1 cellular context compared by ENCODE assay signal in the genomic region with DNA sequence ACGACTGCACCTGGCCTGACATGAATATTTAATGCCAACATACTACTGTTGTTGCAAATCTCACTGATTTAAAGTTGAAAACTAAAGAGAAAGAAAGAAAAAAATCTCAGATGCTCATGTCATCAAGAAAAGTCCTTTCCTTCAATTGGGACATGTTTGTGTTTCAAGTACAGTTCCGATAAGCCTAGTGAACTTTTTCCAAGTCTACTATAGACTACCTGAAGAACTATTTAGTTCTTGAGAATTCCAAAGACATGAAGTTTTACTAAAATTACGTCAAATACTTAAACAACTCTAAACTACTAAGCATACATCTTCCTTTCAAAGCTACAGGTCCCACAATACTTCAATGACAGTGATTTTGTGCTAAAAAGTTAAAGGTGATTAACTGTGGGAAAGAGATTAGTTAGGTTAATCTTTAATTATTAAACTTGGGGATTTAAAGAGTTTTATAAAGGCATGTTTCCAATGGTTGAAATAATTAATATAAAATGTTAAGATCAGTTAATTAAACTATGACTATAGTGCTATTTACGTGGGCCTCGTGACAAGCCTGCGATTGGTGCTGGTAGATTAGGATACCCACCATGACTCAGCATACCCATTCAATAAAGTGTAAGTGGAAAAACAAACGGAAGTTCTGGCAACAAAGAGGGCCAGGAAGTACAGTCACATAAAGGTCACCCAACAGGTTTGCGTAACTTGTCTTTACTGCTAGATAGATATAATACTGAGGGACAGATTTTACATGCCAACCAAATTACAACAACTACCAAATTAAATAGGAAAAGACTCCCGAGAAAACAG.
TF ChIP-seq lines count a peak whose summit lies in the region.

No MANE protein-coding gene starts in this region.

TF ChIP-seq in HepG2, 621 proteins besides CTCF, POLR2A, EP300 and RAD21 (continued from another document and continues in another):
- TF ChIP-seq GZF1 (CRISPR knock-in tag; IDR thresholded peaks at IDR 0.05) (no peak), TOE1 (CRISPR knock-in tag; IDR thresholded peaks at IDR 0.05) (no peak), NFATC3 (CRISPR knock-in tag; IDR thresholded peaks at IDR 0.05) (peak; percentile 96; the same call in 1 of the 2 replicates), ZNF543 (CRISPR knock-in tag; IDR thresholded peaks at IDR 0.05) (0 out of 2 replicates have a peak, but pooled peaks have one; percentile 36), PLSCR1 (CRISPR knock-in tag; IDR thresholded peaks at IDR 0.05; ENCODE audit: borderline replicate concordance) (no peak), SIX1 (CRISPR knock-in tag; IDR thresholded peaks at IDR 0.05; ENCODE audit: borderline replicate concordance) (0 out of 2 replicates have a peak, but pooled peaks have one; percentile 27), MIER3 (CRISPR knock-in tag; IDR thresholded peaks at IDR 0.05; ENCODE audit: borderline replicate concordance) (peak; percentile 88), ZNF839 (CRISPR knock-in tag; IDR thresholded peaks at IDR 0.05; ENCODE audit: borderline replicate concordance) (no peak), SCMH1 (CRISPR knock-in tag; IDR thresholded peaks at IDR 0.05; ENCODE audit: borderline replicate concordance) (no peak), IRF2 (CRISPR knock-in tag; IDR thresholded peaks at IDR 0.05) (peak; percentile 84; the same call in 1 of the 2 replicates), PCBP2 (optimal IDR thresholded peaks at IDR 0.05; ENCODE audit: low read depth, low read length, poor library complexity, severe bottlenecking) (no peak), GATAD1 (CRISPR knock-in tag; IDR thresholded peaks at IDR 0.05) (0 out of 2 replicates have a peak, but pooled peaks have one; percentile 41), ZNF562 (CRISPR knock-in tag; IDR thresholded peaks at IDR 0.05; ENCODE audit: borderline replicate concordance) (no peak), ZFP62 (CRISPR knock-in tag; IDR thresholded peaks at IDR 0.05) (no peak), PHF8 (CRISPR knock-in tag; IDR thresholded peaks at IDR 0.05) (no peak), RBFOX2 (IDR thresholded peaks at IDR 0.05; ENCODE audit: low read depth, low read length) (no peak), ZBTB42 (CRISPR knock-in tag; IDR thresholded peaks at IDR 0.05) (no peak), TBX3 (IDR thresholded peaks at IDR 0.05; ENCODE audit: borderline replicate concordance) (no peak), MLLT10 (CRISPR knock-in tag; IDR thresholded peaks at IDR 0.05) (no peak), KDM1A (CRISPR knock-in tag; IDR thresholded peaks at IDR 0.05) (no peak), GATAD2A (CRISPR knock-in tag; IDR thresholded peaks at IDR 0.05) (peak; percentile 93), ZNF441 (CRISPR knock-in tag; IDR thresholded peaks at IDR 0.05; ENCODE audit: borderline replicate concordance) (no peak), CHCHD3 (CRISPR knock-in tag; IDR thresholded peaks at IDR 0.05) (no peak), NR3C1 (CRISPR knock-in tag; IDR thresholded peaks at IDR 0.05) (no peak), ZNF652 (CRISPR knock-in tag; IDR thresholded peaks at IDR 0.05; ENCODE audit: borderline replicate concordance, low read depth) (no peak), PCBP1 (IDR thresholded peaks at IDR 0.05; ENCODE audit: borderline replicate concordance, low read depth, low read length) (no peak), ZBTB38 (CRISPR knock-in tag; IDR thresholded peaks at IDR 0.05) (peak; percentile 69; the same call in 1 of the 2 replicates), ZNF574 (CRISPR knock-in tag; IDR thresholded peaks at IDR 0.05) (no peak), TEAD3 (CRISPR knock-in tag; optimal IDR thresholded peaks at IDR 0.05; ENCODE audit: borderline replicate concordance) (peak; percentile 70), ZNF777 (CRISPR knock-in tag; IDR thresholded peaks at IDR 0.05) (no peak), HMGA1 (CRISPR knock-in tag; conservative IDR thresholded peaks at IDR 0.05) (no peak), BATF2 (CRISPR knock-in tag; IDR thresholded peaks at IDR 0.05) (no peak), GFI1 (CRISPR knock-in tag; IDR thresholded peaks at IDR 0.05; ENCODE audit: borderline replicate concordance) (peak; percentile 72), NCOA2 (CRISPR knock-in tag; IDR thresholded peaks at IDR 0.05) (peak; percentile 85), MED13 (CRISPR knock-in tag; IDR thresholded peaks at IDR 0.05) (no peak), HOXA7 (CRISPR knock-in tag; IDR thresholded peaks at IDR 0.05) (no peak), HBP1 (CRISPR knock-in tag; IDR thresholded peaks at IDR 0.05; ENCODE audit: low read depth) (no peak), FUBP1 (CRISPR knock-in tag; IDR thresholded peaks at IDR 0.05; ENCODE audit: borderline replicate concordance) (no peak), RORA (CRISPR knock-in tag; IDR thresholded peaks at IDR 0.05) (no peak), MAFF (IDR thresholded peaks at IDR 0.05; ENCODE audit: low read depth, low read length) (peak; percentile 89), RARG (CRISPR knock-in tag; IDR thresholded peaks at IDR 0.05; ENCODE audit: low read depth) (no peak), SETDB1 (CRISPR knock-in tag; IDR thresholded peaks at IDR 0.05; ENCODE audit: borderline replicate concordance) (no peak), RFX1 (IDR thresholded peaks at IDR 0.05) (no peak), SKI (IDR thresholded peaks at IDR 0.05; ENCODE audit: partially characterized antibody) (no peak), SRSF4 (IDR thresholded peaks at IDR 0.05; ENCODE audit: low read depth, low read length, poor library complexity, severe bottlenecking) (no peak), HDAC6 (IDR thresholded peaks at IDR 0.05; ENCODE audit: low read depth, low read length) (no peak), ZNF124 (CRISPR knock-in tag; IDR thresholded peaks at IDR 0.05) (0 out of 2 replicates have a peak, but pooled peaks have one; percentile 43), ZNF749 (CRISPR knock-in tag; IDR thresholded peaks at IDR 0.05; ENCODE audit: borderline replicate concordance) (no peak), ZNF761 (CRISPR knock-in tag; conservative IDR thresholded peaks at IDR 0.05) (no peak), ZNF605 (CRISPR knock-in tag; IDR thresholded peaks at IDR 0.05) (no peak), ETV5 (CRISPR knock-in tag; IDR thresholded peaks at IDR 0.05; ENCODE audit: borderline replicate concordance) (peak; percentile 99), ZNF704 (CRISPR knock-in tag; IDR thresholded peaks at IDR 0.05; ENCODE audit: borderline replicate concordance) (no peak)
- TF ChIP-seq, protein P1, sequence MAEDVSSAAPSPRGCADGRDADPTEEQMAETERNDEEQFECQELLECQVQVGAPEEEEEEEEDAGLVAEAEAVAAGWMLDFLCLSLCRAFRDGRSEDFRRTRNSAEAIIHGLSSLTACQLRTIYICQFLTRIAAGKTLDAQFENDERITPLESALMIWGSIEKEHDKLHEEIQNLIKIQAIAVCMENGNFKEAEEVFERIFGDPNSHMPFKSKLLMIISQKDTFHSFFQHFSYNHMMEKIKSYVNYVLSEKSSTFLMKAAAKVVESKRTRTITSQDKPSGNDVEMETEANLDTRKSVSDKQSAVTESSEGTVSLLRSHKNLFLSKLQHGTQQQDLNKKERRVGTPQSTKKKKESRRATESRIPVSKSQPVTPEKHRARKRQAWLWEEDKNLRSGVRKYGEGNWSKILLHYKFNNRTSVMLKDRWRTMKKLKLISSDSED (CRISPR knock-in tag; IDR thresholded peaks at IDR 0.05) = no peak
- TF ChIP-seq, protein P2, sequence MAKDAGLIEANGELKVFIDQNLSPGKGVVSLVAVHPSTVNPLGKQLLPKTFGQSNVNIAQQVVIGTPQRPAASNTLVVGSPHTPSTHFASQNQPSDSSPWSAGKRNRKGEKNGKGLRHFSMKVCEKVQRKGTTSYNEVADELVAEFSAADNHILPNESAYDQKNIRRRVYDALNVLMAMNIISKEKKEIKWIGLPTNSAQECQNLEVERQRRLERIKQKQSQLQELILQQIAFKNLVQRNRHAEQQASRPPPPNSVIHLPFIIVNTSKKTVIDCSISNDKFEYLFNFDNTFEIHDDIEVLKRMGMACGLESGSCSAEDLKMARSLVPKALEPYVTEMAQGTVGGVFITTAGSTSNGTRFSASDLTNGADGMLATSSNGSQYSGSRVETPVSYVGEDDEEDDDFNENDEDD (CRISPR knock-in tag; IDR thresholded peaks at IDR 0.05; ENCODE audit: borderline replicate concordance) = peak; percentile 34; the same call in 1 of the 2 replicates
- TF ChIP-seq, protein P3, sequence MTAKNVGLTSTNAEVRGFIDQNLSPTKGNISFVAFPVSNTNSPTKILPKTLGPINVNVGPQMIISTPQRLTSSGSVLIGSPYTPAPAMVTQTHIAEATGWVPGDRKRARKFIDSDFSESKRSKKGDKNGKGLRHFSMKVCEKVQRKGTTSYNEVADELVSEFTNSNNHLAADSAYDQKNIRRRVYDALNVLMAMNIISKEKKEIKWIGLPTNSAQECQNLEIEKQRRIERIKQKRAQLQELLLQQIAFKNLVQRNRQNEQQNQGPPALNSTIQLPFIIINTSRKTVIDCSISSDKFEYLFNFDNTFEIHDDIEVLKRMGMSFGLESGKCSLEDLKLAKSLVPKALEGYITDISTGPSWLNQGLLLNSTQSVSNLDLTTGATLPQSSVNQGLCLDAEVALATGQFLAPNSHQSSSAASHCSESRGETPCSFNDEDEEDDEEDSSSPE (CRISPR knock-in tag; IDR thresholded peaks at IDR 0.05) = no peak
- TF ChIP-seq, protein P4, sequence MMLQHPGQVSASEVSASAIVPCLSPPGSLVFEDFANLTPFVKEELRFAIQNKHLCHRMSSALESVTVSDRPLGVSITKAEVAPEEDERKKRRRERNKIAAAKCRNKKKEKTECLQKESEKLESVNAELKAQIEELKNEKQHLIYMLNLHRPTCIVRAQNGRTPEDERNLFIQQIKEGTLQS (CRISPR knock-in tag; IDR thresholded peaks at IDR 0.05) = peak; percentile 69; the same call in 1 of the 2 replicates
